ENCODE assay signal across 1 cellular context in the genomic region with DNA sequence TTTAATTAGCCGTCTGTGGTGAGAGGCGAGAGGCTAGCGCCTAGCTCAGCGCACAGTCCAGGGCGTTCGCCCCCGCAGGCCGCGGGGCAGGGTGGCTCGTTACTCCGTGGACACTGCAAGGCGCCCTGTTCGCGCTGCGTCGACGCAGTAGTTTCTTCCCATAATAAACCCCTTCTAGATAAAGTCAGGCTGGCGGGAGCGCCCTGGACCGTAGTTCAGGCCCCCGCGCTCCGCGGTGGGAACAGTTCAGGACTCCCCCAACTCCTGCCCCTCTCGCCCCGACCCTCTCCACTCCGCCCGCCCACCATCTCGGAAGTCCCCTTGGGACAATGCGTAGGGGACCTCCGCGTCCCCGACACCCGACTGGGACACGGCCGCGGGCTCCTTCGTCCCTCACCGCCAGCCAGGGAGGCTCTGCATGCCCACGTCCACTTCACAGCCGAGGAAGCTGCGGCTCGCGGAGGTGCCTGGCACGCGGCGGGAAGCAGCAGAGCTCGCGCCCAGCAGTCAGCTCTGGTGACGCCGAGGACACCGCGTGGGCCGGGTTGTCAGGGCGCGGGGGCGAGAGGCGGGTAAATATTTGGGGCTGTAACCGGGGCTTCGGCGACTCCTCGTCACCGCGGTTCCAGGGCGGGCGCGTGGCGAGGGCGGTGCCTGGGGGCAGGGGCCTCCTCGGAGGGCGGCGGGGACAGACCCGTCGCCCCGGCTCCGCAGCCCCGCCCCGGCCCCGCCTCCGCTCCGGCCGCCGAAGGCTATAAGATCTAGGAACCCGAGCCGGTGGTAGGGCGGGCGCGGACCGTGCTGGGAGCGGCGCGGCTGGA.
A peak's percentile ranks its signal among the peaks of the same experiment; 100 is the strongest.
TF ChIP-seq lines count a peak whose summit lies in the region.

A gene with protein sequence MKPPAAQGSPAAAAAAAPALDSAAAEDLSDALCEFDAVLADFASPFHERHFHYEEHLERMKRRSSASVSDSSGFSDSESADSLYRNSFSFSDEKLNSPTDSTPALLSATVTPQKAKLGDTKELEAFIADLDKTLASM (plus strand): TSS at position 783 of the 821 bp plus-strand sequence. CDS start 158 bp downstream, outside the sequence.

TF ChIP-seq in HepG2, 621 proteins besides CTCF, POLR2A, EP300 and RAD21 (continued from another document and continues in another):
- TF ChIP-seq ZNF784 (CRISPR knock-in tag; IDR thresholded peaks at IDR 0.05; ENCODE audit: borderline replicate concordance) (peak; percentile 87), HOXA5 (CRISPR knock-in tag; IDR thresholded peaks at IDR 0.05) (0 out of 2 replicates have a peak, but pooled peaks have one; percentile 50), SP1 (IDR thresholded peaks at IDR 0.05) (no peak), SP1 (CRISPR knock-in tag; IDR thresholded peaks at IDR 0.05) (peak; percentile 40; the same call in 1 of the 2 replicates), ZNF580 (CRISPR knock-in tag; IDR thresholded peaks at IDR 0.05; ENCODE audit: borderline replicate concordance, low read depth) (0 out of 2 replicates have a peak, but pooled peaks have one; percentile 26), HMGXB3 (CRISPR knock-in tag; IDR thresholded peaks at IDR 0.05; ENCODE audit: borderline replicate concordance) (no peak), ZNF724P (CRISPR knock-in tag; IDR thresholded peaks at IDR 0.05; ENCODE audit: borderline replicate concordance) (peak; percentile 68), ZNF234 (CRISPR knock-in tag; conservative IDR thresholded peaks at IDR 0.05) (no peak), ZGPAT (CRISPR knock-in tag; IDR thresholded peaks at IDR 0.05) (peak; percentile 18; the same call in 1 of the 2 replicates), MTERF4 (CRISPR knock-in tag; IDR thresholded peaks at IDR 0.05) (peak; percentile 52; the same call in 1 of the 2 replicates), ZFP37 (CRISPR knock-in tag; IDR thresholded peaks at IDR 0.05; ENCODE audit: borderline replicate concordance) (no peak), BORCS8-MEF2B (CRISPR knock-in tag; IDR thresholded peaks at IDR 0.05) (peak; percentile 60; the same call in 1 of the 2 replicates), DDIT3 (CRISPR knock-in tag; IDR thresholded peaks at IDR 0.05) (no peak), ONECUT2 (CRISPR knock-in tag; IDR thresholded peaks at IDR 0.05) (no peak), PRDM10 (CRISPR knock-in tag; IDR thresholded peaks at IDR 0.05; ENCODE audit: low read depth) (no peak), ZNF253 (CRISPR knock-in tag; IDR thresholded peaks at IDR 0.05; ENCODE audit: borderline replicate concordance) (peak; percentile 41; the same call in 1 of the 2 replicates), SP5 (CRISPR knock-in tag; IDR thresholded peaks at IDR 0.05; ENCODE audit: borderline replicate concordance, low read depth) (0 out of 2 replicates have a peak, but pooled peaks have one; percentile 16)
- TF ChIP-seq, protein P1, sequence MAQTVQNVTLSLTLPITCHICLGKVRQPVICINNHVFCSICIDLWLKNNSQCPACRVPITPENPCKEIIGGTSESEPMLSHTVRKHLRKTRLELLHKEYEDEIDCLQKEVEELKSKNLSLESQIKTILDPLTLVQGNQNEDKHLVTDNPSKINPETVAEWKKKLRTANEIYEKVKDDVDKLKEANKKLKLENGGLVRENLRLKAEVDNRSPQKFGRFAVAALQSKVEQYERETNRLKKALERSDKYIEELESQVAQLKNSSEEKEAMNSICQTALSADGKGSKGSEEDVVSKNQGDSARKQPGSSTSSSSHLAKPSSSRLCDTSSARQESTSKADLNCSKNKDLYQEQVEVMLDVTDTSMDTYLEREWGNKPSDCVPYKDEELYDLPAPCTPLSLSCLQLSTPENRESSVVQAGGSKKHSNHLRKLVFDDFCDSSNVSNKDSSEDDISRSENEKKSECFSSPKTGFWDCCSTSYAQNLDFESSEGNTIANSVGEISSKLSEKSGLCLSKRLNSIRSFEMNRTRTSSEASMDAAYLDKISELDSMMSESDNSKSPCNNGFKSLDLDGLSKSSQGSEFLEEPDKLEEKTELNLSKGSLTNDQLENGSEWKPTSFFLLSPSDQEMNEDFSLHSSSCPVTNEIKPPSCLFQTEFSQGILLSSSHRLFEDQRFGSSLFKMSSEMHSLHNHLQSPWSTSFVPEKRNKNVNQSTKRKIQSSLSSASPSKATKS (CRISPR knock-in tag; IDR thresholded peaks at IDR 0.05) = no peak
- TF ChIP-seq, protein P2, sequence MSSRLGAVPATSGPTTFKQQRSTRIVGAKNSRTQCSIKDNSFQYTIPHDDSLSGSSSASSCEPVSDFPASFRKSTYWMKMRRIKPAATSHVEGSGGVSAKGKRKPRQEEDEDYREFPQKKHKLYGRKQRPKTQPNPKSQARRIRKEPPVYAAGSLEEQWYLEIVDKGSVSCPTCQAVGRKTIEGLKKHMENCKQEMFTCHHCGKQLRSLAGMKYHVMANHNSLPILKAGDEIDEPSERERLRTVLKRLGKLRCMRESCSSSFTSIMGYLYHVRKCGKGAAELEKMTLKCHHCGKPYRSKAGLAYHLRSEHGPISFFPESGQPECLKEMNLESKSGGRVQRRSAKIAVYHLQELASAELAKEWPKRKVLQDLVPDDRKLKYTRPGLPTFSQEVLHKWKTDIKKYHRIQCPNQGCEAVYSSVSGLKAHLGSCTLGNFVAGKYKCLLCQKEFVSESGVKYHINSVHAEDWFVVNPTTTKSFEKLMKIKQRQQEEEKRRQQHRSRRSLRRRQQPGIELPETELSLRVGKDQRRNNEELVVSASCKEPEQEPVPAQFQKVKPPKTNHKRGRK (CRISPR knock-in tag; IDR thresholded peaks at IDR 0.05) = no peak
- TF ChIP-seq, protein P3, sequence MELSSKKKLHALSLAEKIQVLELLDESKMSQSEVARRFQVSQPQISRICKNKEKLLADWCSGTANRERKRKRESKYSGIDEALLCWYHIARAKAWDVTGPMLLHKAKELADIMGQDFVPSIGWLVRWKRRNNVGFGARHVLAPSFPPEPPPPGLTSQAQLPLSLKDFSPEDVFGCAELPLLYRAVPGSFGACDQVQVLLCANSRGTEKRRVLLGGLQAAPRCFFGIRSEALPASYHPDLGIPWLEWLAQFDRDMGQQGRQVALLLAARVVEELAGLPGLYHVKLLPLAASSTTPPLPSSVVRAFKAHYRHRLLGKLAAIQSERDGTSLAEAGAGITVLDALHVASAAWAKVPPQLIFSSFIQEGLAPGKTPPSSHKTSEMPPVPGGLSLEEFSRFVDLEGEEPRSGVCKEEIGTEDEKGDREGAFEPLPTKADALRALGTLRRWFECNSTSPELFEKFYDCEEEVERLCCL (CRISPR knock-in tag; IDR thresholded peaks at IDR 0.05; ENCODE audit: borderline replicate concordance) = no peak
- TF ChIP-seq, protein P4, sequence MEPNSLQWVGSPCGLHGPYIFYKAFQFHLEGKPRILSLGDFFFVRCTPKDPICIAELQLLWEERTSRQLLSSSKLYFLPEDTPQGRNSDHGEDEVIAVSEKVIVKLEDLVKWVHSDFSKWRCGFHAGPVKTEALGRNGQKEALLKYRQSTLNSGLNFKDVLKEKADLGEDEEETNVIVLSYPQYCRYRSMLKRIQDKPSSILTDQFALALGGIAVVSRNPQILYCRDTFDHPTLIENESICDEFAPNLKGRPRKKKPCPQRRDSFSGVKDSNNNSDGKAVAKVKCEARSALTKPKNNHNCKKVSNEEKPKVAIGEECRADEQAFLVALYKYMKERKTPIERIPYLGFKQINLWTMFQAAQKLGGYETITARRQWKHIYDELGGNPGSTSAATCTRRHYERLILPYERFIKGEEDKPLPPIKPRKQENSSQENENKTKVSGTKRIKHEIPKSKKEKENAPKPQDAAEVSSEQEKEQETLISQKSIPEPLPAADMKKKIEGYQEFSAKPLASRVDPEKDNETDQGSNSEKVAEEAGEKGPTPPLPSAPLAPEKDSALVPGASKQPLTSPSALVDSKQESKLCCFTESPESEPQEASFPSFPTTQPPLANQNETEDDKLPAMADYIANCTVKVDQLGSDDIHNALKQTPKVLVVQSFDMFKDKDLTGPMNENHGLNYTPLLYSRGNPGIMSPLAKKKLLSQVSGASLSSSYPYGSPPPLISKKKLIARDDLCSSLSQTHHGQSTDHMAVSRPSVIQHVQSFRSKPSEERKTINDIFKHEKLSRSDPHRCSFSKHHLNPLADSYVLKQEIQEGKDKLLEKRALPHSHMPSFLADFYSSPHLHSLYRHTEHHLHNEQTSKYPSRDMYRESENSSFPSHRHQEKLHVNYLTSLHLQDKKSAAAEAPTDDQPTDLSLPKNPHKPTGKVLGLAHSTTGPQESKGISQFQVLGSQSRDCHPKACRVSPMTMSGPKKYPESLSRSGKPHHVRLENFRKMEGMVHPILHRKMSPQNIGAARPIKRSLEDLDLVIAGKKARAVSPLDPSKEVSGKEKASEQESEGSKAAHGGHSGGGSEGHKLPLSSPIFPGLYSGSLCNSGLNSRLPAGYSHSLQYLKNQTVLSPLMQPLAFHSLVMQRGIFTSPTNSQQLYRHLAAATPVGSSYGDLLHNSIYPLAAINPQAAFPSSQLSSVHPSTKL (CRISPR knock-in tag; IDR thresholded peaks at IDR 0.05) = no peak; the same call in 1 of the 2 replicates
